ENCODE assay signal across 9 cellular contexts in the genomic region with DNA sequence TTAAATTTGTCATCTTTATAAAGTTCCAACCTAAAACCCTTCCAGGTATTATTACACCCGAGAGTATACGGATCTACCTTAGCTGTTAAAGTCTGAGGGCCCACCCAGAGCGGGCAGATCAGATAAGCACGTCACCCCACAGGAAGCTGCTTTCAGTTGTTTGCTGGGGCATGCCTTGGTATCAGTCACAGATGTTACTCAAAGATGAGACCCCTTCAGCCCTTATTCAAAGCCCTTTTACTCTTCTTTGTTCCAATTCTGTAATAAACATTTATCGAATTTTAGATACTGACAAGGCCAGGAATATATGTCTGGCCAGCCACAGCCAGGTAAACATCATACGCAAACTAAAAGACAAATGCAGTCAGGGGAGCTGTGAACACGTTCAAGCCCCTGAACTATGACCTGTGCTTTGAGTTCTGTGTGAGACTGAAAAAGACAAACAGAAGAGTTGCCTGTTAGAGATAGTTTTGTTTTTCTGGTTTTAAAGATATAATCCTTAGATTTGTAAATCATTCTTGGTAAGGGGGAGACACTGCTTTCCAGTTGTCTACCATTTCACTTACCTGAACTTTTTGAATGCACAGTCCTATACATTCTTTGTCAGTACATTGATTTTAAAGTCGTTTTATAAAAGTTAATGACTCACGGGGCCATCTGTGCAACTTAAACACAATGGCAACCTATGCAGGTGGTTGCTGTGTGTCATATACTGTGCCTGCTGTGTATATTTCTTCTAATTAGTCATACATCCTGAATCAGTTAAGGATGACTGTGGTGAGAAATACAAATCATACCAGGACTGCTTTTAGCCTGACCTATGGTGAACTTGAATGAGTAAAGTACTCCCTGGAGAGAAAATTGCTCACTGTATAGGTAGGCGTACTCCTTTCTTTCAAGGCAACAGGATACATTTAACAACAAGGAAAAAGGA.
DNase-seq lines count a peak whose midpoint lies in the region; ATAC-seq, FAIRE-seq and TF ChIP-seq lines count a peak whose summit lies in the region.
"Had no signal": no experiment of that assay in that cellular context is flagged by ENCODE, and none has a peak within 500 bp of the region (broad histone marks: within the 10 kb centered on the region; RNA-seq: fewer than 3 reads in every experiment).

No MANE protein-coding gene starts in this region.

- no peak overlapping the region for H3K9ac ChIP-seq in K562 (ENCODE audit: insufficient read depth in 1 of 2, low read depth in 2 of 2, low read length in 2 of 2)

- no TSS peak for BruUV-seq in K562 (replicated peaks; lab: Mats Ljungman, UMichigan)

- H3K36me3 Mint-ChIP-seq in activated CD4-positive, alpha-beta T cell treated with anti-CD3 and anti-CD28 coated beads, Interleukin-2, amount 10 ng/mL, durations not matched to agents 24 days and 14 days (ENCODE audit: low read depth) = no peaks in the 10 kb centered on the region
- peaks cover 2% of the 10 kb centered on the region for H3K36me3 Mint-ChIP-seq in osteocyte (ENCODE audit: unreplicated experiment)
- H3K36me3 Mint-ChIP-seq: CD8-positive, alpha-beta memory T cell had no signal

- peak; percentile 11; the same call in 1 of the 2 replicates for TF ChIP-seq EP300 in K562 (IDR thresholded peaks at IDR 0.05; ENCODE audit: low read length)

- TF ChIP-seq RAD21 in K562 (CRISPR knock-in tag; conservative IDR thresholded peaks at IDR 0.05 in 1 of 2, IDR thresholded peaks at IDR 0.05 in 1 of 2) = no peak

- peaks cover 17% of the 10 kb centered on the region for H3K9me3 Mint-ChIP-seq in activated CD4-positive, alpha-beta T cell treated with anti-CD3 and anti-CD28 coated beads, Interleukin-2, amount 10 ng/mL, durations not matched to agents 24 days and 14 days
- H3K9me3 Mint-ChIP-seq in osteocyte (ENCODE audit: unreplicated experiment) = peaks cover 7% of the 10 kb centered on the region

- CTCF ChIA-PET in K562 (lab: Yijun Ruan, JAX; ENCODE audit: low intra/inter-chr PET ratio) = no interaction called here

- no peaks in the 10 kb centered on the region for H3K79me2 ChIP-seq in K562 (ENCODE audit: control insufficient read depth, insufficient read depth, low read length)

- H3K27ac Mint-ChIP-seq in activated CD4-positive, alpha-beta T cell treated with anti-CD3 and anti-CD28 coated beads, Interleukin-2, amount 10 ng/mL, durations not matched to agents 24 days and 14 days = peak overlapping the region; percentile 79
- peak overlapping the region; percentile 66 for H3K27ac Mint-ChIP-seq in osteocyte (ENCODE audit: unreplicated experiment)
- H3K27ac Mint-ChIP-seq: CD8-positive, alpha-beta memory T cell had no signal

- FAIRE-seq in K562 (lab: Jason Lieb, UNC) = no peak

- H3K27ac ChIP-seq in K562 (ENCODE audit: extremely low read depth, low read depth, low read length) = peak overlapping the region; percentile 1; the same call in 1 of the 3 replicates

- H3K4me3 ChIP-seq in K562 = no peak overlapping the region

- H3K4me3 Mint-ChIP-seq in activated CD4-positive, alpha-beta T cell treated with anti-CD3 and anti-CD28 coated beads, Interleukin-2, amount 10 ng/mL, durations not matched to agents 24 days and 14 days = peak overlapping the region; percentile 28
- no peak overlapping the region for H3K4me3 Mint-ChIP-seq in osteocyte (ENCODE audit: unreplicated experiment)
- H3K4me3 Mint-ChIP-seq: CD8-positive, alpha-beta memory T cell had no signal

- H3K27me3 ChIP-seq in K562 (ENCODE audit: control insufficient read depth in 2 of 2, insufficient read depth in 2 of 2, low read length in 2 of 2) = no peaks in the 10 kb centered on the region

- POLR2A ChIA-PET in K562 (lab: Yijun Ruan, JAX) = interaction anchor here (0.8 to 1.1 kb wide), 2 partner anchors 10 to 13 kb away, joined by 3 to 5 read pairs; no protein-coding TSS in a partner anchor

- H3K4me1 Mint-ChIP-seq in activated CD4-positive, alpha-beta T cell treated with anti-CD3 and anti-CD28 coated beads, Interleukin-2, amount 10 ng/mL, durations not matched to agents 24 days and 14 days = peaks cover 25% of the 10 kb centered on the region
- H3K4me1 Mint-ChIP-seq in osteocyte (ENCODE audit: unreplicated experiment) = peaks cover 34% of the 10 kb centered on the region

- 15% methylated on average over 10 of the region's 10 CpGs for WGBS in K562 (ENCODE audit: insufficient coverage, low coverage, missing lambda C conversion rate)

- intact Hi-C loops in activated CD4-positive, alpha-beta T cell treated with anti-CD3 and anti-CD28 coated beads, Interleukin-2, amount 10 ng/mL, durations not matched to agents 24 days and 14 days (cut with micrococcal nuclease) = loop anchor here (1.0 to 10.0 kb wide), 4 partner anchors 100 to 336 kb away; partner anchors contain the start of genes ITGA4 and ITPRID2
- intact Hi-C loops in K562 (cut with micrococcal nuclease) = no loop called here

- H3K9me1 ChIP-seq in K562 (ENCODE audit: control insufficient read depth, insufficient read depth, low read length) = no peaks in the 10 kb centered on the region

- no peaks in the 10 kb centered on the region for H4K20me1 ChIP-seq in K562 (replicated peaks; ENCODE audit: control insufficient read depth, insufficient read depth, low read length)

- no peaks in the 10 kb centered on the region for H3K9me3 ChIP-seq in K562 (replicated peaks; ENCODE audit: control insufficient read depth, insufficient read depth, low read depth, low read length)

- no peak for TF ChIP-seq POLR2A in K562 (conservative IDR thresholded peaks at IDR 0.05)

- in situ Hi-C loops in K562 (cut with MboI) = no loop called here

- peak overlapping the region; percentile 69 for H2AFZ ChIP-seq in K562 (ENCODE audit: low read depth, low read length)

- H3K4me2 ChIP-seq in K562 (ENCODE audit: insufficient read depth, low read length) = no peak overlapping the region

- DNase-seq in activated CD4-positive, alpha-beta T cell treated with anti-CD3 and anti-CD28 coated beads, Interleukin-2, amount 10 ng/mL, durations not matched to agents 24 days and 14 days = peak; percentile 62
- DNase-seq in activated CD4-positive, alpha-beta T cell treated with anti-CD3 and anti-CD28 coated beads, Interleukin-2, amount 50 U/mL, for 4 hours = no peak
- DNase-seq in MV-4-11 (lab: John Stamatoyannopoulos, UW) (peak; percentile 41), K562 (ENCODE audit: extremely low read depth in 1 of 4, low spot score in 3 of 4) (peak in 2 of 4 experiments; percentile 26 to 45), osteocyte (ENCODE audit: extremely low spot score, unreplicated experiment) (no peak), inferior parietal cortex (ENCODE audit: extremely low spot score) (no peak), NCI-H2171 (lab: John Stamatoyannopoulos, UW) (no peak)

- H3K36me3 ChIP-seq in K562 (ENCODE audit: control insufficient read depth, insufficient read depth, low read length) = no peaks in the 10 kb centered on the region

- TF ChIP-seq CTCF in K562 (IDR thresholded peaks at IDR 0.05 in 2 of 3, conservative IDR thresholded peaks at IDR 0.05 in 1 of 3; ENCODE audit: insufficient read depth in 2 of 3, low read depth in 1 of 3, low read length in 3 of 3) (no peak), osteocyte (IDR thresholded peaks at IDR 0.05) (no peak)

- H3K4me1 ChIP-seq in K562 (replicated peaks in 1 of 2; ENCODE audit: control insufficient read depth in 2 of 2, insufficient read depth in 2 of 2, low read length in 2 of 2) = peaks cover 0 to 8% of the 10 kb centered on the region in 2 experiments; a peak in 2 of 5 replicates

- ATAC-seq in HG02571 (IDR thresholded peaks at IDR 0.05; ENCODE audit: unreplicated experiment) (peak; percentile 95), K562 (peak; percentile 73)

- no peaks in the 10 kb centered on the region for H3K27me3 Mint-ChIP-seq in activated CD4-positive, alpha-beta T cell treated with anti-CD3 and anti-CD28 coated beads, Interleukin-2, amount 10 ng/mL, durations not matched to agents 24 days and 14 days
- no peaks in the 10 kb centered on the region for H3K27me3 Mint-ChIP-seq in osteocyte (ENCODE audit: unreplicated experiment)

TF ChIP-seq in K562, 482 proteins besides CTCF, POLR2A, EP300 and RAD21 (continues in another document):
- peak; percentile 59 for TF ChIP-seq CBFA2T2 (conservative IDR thresholded peaks at IDR 0.05)
- TF ChIP-seq, protein P1, sequence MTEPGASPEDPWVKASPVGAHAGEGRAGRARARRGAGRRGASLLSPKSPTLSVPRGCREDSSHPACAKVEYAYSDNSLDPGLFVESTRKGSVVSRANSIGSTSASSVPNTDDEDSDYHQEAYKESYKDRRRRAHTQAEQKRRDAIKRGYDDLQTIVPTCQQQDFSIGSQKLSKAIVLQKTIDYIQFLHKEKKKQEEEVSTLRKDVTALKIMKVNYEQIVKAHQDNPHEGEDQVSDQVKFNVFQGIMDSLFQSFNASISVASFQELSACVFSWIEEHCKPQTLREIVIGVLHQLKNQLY (CRISPR knock-in tag; conservative IDR thresholded peaks at IDR 0.05) = no peak
- TF ChIP-seq MXD1 (CRISPR knock-in tag; IDR thresholded peaks at IDR 0.05; ENCODE audit: borderline replicate concordance, poor library complexity, severe bottlenecking) = no peak
- TF ChIP-seq USF1 (CRISPR knock-in tag; IDR thresholded peaks at IDR 0.05) = no peak
- TF ChIP-seq KDM5B (IDR thresholded peaks at IDR 0.05; ENCODE audit: insufficient replicate concordance, low read depth, low read length) = no peak
- no peak for TF ChIP-seq PML (IDR thresholded peaks at IDR 0.05; ENCODE audit: low read length)
- peak; percentile 31; the same call in 1 of the 2 replicates for TF ChIP-seq TEAD4 (IDR thresholded peaks at IDR 0.05; ENCODE audit: low read length)
- no peak for TF ChIP-seq TEAD4 (CRISPR knock-in tag; IDR thresholded peaks at IDR 0.05; ENCODE audit: borderline replicate concordance)
- no peak for TF ChIP-seq SAFB2 (IDR thresholded peaks at IDR 0.05; ENCODE audit: borderline replicate concordance, low read depth, low read length, severe bottlenecking)
- TF ChIP-seq SREBF1 (IDR thresholded peaks at IDR 0.05; ENCODE audit: borderline replicate concordance, low read depth, low read length) = no peak
- no peak for TF ChIP-seq HNRNPLL (IDR thresholded peaks at IDR 0.05; ENCODE audit: low read depth, low read length, poor library complexity, severe bottlenecking)
- no peak for TF ChIP-seq RBM22 (IDR thresholded peaks at IDR 0.05; ENCODE audit: low read depth, low read length, poor library complexity, severe bottlenecking)
- TF ChIP-seq DPF2 (IDR thresholded peaks at IDR 0.05) = peak; percentile 24; the same call in 1 of the 2 replicates

Comparison
In these comparisons a context has a peak if more than half of its experiments do, and no peak if none do; other contexts are left out.
1. DNase-seq: peak in activated CD4-positive, alpha-beta T cell treated with anti-CD3 and anti-CD28 coated beads, Interleukin-2, amount 10 ng/mL, durations not matched to agents 24 days and 14 days (single experiment) and MV-4-11 (single experiment); none in activated CD4-positive, alpha-beta T cell treated with anti-CD3 and anti-CD28 coated beads, Interleukin-2, amount 50 U/mL, for 4 hours (0 of 2), osteocyte (single experiment), inferior parietal cortex (single experiment) and NCI-H2171 (single experiment).